Comparison of ENCODE assay signal across 8 cellular contexts in genomic region chr6:136290406-136291010, GRCh38. TPM values are rescaled to one million over a fixed set of nuclear protein-coding genes. Genes with fewer than 3 reads are reported as not detected.
DNase-seq lines count a peak whose midpoint lies in the region; ATAC-seq and TF ChIP-seq lines count a peak whose summit lies in the region.

No MANE protein-coding gene starts in this region.

- no peaks in the 10 kb centered on the region for H3K36me3 ChIP-seq in lower lobe of right lung

- no peaks in the 10 kb centered on the region for H3K27me3 ChIP-seq in lower lobe of right lung (ENCODE audit: low read depth)

- peak; percentile 70 for DNase-seq in NCI-H2227 (lab: John Stamatoyannopoulos, UW; ENCODE audit: unreplicated experiment)
- no peak for DNase-seq in NCI-H2227 treated with DMSO at 0.1 percent for 48 hours (lab: John Stamatoyannopoulos, UW)
- peak; percentile 91 to 92 for DNase-seq in NCI-H526 (lab: John Stamatoyannopoulos, UW)
- peak; percentile 70 to 73 for DNase-seq in activated CD4-positive, alpha-beta T cell treated with anti-CD3 and anti-CD28 coated beads, Interleukin-2, amount 50 U/mL, for 4 hours
- DNase-seq in dermis microvascular lymphatic vessel endothelial cell (ENCODE audit: low read depth in 2 of 2) = peak; percentile 88 to 95
- peak; percentile 87 for DNase-seq in lower lobe of right lung
- peak; percentile 34 to 58 (median 54) for DNase-seq in stimulated activated CD4-positive, alpha-beta T cell treated with anti-CD3 and anti-CD28 coated beads, TNF-alpha, amount 100 ng/mL, for 4 hours (ENCODE audit: low read depth in 3 of 3)

- peaks cover 39% of the 10 kb centered on the region for H3K4me1 ChIP-seq in lower lobe of right lung

- H3K4me3 ChIP-seq in lower lobe of right lung = peak overlapping the region; percentile 74

- intact Hi-C loops in lower lobe of right lung (cut with DNase I) = no loop called here

- ATAC-seq in HG03280 (IDR thresholded peaks at IDR 0.05; ENCODE audit: unreplicated experiment) = peak; percentile 19
- ATAC-seq in lower lobe of right lung = peak; percentile 62 to 68

- no peaks in the 10 kb centered on the region for H3K9me3 ChIP-seq in lower lobe of right lung

- no peak for TF ChIP-seq CTCF in lower lobe of right lung (IDR thresholded peaks at IDR 0.05)

- H3K27ac ChIP-seq in lower lobe of right lung = peak overlapping the region; percentile 100

RNA-seq across cellular contexts. Expression of gene BCLAF1, which starts 0.9 kb away (rescaled TPM):
- total RNA-seq in dermis microvascular lymphatic vessel endothelial cell = 67.3 and 71.1 TPM in 2 replicates
- 132 TPM for total RNA-seq in lower lobe of right lung

RNA-seq across cellular contexts. Expression of gene MTFR2, which starts 40.4 kb away (rescaled TPM):
- total RNA-seq in dermis microvascular lymphatic vessel endothelial cell (0.76 and 1.5 TPM in 2 replicates), lower lobe of right lung (1.5 TPM)
